Comparison of ENCODE assay signal across 17 cellular contexts in genomic region chrX:63283331-63283730, GRCh38.
"Had no signal": no experiment of that assay in that cellular context is flagged by ENCODE, and none has a peak within 500 bp of the region (broad histone marks: within the 10 kb centered on the region; RNA-seq: fewer than 3 reads in every experiment).

No MANE protein-coding gene starts in this region.

- H3K27me3 ChIP-seq: hepatocyte, pancreas, stomach, transverse colon had no signal

- H3K4me3 ChIP-seq: hepatocyte, pancreas, stomach, thoracic aorta, transverse colon had no signal

- H3K4me1 ChIP-seq: pancreas, stomach, transverse colon had no signal

- H3K9me3 ChIP-seq: pancreas, thoracic aorta, transverse colon had no signal

- H3K36me3 ChIP-seq: pancreas, stomach, thoracic aorta, transverse colon had no signal

- DNase-seq: effector memory CD4-positive, alpha-beta T cell; foreskin melanocyte; head of caudate nucleus; left colon; naive B cell; occipital lobe; small intestine; stimulated activated CD4-positive, alpha-beta T cell treated with anti-CD3 and anti-CD28 coated beads, Interleukin-12 subunit alpha, Interleukin-12 subunit beta, amount 100 ng/mL, for 4 hours; stimulated activated naive CD4-positive, alpha-beta T cell; stomach; substantia nigra; transverse colon had no signal

- H3K27ac ChIP-seq: hepatocyte, pancreas, stomach, thoracic aorta, transverse colon had no signal

- ATAC-seq: esophagus mucosa, left colon, pancreas, right cardiac atrium had no signal
